1 cellular context compared by ENCODE assay signal in the genomic region with DNA sequence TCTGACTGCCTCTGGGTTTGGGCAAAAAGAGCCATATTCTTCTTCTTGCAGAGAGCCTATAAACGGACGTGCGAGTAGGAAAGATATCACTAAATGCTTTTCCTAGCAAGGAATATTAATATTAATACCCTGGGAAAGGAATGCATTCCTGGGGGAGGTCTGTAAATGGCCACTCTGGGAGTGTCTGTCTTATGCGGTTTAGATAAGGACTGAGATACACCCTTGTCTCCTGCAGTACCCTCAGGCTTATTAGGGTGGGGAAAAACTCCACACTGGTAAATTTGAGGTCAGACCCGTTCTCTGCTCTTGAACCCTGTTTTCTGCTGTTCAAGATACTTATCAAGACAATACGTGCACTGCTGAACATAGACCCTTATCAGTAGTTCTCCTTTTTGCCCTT.
A peak's percentile ranks its signal among the peaks of the same experiment; 100 is the strongest.
TF ChIP-seq lines count a peak whose summit lies in the region.

No MANE protein-coding gene starts in this region.

TF ChIP-seq in HEK293, 187 proteins besides CTCF, POLR2A, EP300 and RAD21 (continued from another document):
- TF ChIP-seq, protein P1, sequence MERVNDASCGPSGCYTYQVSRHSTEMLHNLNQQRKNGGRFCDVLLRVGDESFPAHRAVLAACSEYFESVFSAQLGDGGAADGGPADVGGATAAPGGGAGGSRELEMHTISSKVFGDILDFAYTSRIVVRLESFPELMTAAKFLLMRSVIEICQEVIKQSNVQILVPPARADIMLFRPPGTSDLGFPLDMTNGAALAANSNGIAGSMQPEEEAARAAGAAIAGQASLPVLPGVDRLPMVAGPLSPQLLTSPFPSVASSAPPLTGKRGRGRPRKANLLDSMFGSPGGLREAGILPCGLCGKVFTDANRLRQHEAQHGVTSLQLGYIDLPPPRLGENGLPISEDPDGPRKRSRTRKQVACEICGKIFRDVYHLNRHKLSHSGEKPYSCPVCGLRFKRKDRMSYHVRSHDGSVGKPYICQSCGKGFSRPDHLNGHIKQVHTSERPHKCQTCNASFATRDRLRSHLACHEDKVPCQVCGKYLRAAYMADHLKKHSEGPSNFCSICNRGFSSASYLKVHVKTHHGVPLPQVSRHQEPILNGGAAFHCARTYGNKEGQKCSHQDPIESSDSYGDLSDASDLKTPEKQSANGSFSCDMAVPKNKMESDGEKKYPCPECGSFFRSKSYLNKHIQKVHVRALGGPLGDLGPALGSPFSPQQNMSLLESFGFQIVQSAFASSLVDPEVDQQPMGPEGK (tag by site-specific recombination; IDR thresholded peaks at IDR 0.05): no peak
- TF ChIP-seq, protein P2, sequence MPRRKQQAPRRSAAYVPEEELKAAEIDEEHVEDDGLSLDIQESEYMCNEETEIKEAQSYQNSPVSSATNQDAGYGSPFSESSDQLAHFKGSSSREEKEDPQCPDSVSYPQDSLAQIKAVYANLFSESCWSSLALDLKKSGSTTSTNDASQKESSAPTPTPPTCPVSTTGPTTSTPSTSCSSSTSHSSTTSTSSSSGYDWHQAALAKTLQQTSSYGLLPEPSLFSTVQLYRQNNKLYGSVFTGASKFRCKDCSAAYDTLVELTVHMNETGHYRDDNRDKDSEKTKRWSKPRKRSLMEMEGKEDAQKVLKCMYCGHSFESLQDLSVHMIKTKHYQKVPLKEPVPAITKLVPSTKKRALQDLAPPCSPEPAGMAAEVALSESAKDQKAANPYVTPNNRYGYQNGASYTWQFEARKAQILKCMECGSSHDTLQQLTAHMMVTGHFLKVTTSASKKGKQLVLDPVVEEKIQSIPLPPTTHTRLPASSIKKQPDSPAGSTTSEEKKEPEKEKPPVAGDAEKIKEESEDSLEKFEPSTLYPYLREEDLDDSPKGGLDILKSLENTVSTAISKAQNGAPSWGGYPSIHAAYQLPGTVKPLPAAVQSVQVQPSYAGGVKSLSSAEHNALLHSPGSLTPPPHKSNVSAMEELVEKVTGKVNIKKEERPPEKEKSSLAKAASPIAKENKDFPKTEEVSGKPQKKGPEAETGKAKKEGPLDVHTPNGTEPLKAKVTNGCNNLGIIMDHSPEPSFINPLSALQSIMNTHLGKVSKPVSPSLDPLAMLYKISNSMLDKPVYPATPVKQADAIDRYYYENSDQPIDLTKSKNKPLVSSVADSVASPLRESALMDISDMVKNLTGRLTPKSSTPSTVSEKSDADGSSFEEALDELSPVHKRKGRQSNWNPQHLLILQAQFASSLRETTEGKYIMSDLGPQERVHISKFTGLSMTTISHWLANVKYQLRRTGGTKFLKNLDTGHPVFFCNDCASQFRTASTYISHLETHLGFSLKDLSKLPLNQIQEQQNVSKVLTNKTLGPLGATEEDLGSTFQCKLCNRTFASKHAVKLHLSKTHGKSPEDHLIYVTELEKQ (tag by site-specific recombination; IDR thresholded peaks at IDR 0.05; ENCODE audit: borderline replicate concordance): no peak
- TF ChIP-seq ZFP69B (tag by site-specific recombination; IDR thresholded peaks at IDR 0.05) (no peak), ZFHX2 (tag by site-specific recombination; conservative IDR thresholded peaks at IDR 0.05) (no peak), ZNF175 (tag by site-specific recombination; IDR thresholded peaks at IDR 0.05) (no peak), ZNF10 (tag by site-specific recombination; IDR thresholded peaks at IDR 0.05) (no peak), TRIM28 (IDR thresholded peaks at IDR 0.05; ENCODE audit: borderline replicate concordance, low read length) (peak; percentile 74; the same call in 1 of the 2 replicates), SETDB1 (IDR thresholded peaks at IDR 0.05; ENCODE audit: insufficient read length, low read length) (peak; percentile 66), ZNF433 (tag by site-specific recombination; IDR thresholded peaks at IDR 0.05; ENCODE audit: low read depth) (no peak)
- TF ChIP-seq, protein P3, sequence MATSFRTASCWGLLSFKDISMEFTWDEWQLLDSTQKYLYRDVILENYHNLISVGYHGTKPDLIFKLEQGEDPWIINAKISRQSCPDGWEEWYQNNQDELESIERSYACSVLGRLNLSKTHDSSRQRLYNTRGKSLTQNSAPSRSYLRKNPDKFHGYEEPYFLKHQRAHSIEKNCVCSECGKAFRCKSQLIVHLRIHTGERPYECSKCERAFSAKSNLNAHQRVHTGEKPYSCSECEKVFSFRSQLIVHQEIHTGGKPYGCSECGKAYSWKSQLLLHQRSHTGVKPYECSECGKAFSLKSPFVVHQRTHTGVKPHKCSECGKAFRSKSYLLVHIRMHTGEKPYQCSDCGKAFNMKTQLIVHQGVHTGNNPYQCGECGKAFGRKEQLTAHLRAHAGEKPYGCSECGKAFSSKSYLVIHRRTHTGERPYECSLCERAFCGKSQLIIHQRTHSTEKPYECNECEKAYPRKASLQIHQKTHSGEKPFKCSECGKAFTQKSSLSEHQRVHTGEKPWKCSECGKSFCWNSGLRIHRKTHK (tag by site-specific recombination; IDR thresholded peaks at IDR 0.05): no peak
